ENCODE assay signal across 8 cellular contexts in genomic region chr13:99200433-99201167, GRCh38. TPM values are rescaled to one million over a fixed set of nuclear protein-coding genes. Genes with fewer than 3 reads are reported as not detected.
DNase-seq lines count a peak whose midpoint lies in the region; ATAC-seq and TF ChIP-seq lines count a peak whose summit lies in the region.

UBAC2 (plus strand) TSS chr13:99200854; CDS start chr13:99200909, 55 bp downstream.

- CTCF ChIA-PET in AG04449 (lab: Yijun Ruan, JAX) (interaction anchor here (0.7 to 5.6 kb wide), 19 partner anchors 10 to 236 kb away, joined by 3 to 85 read pairs (median 4); partner anchors contain the start of gene GPR18), mammary epithelial cell (lab: Charles Lee; ENCODE audit: low non-redundant PET) (interaction anchor here (0.6 kb wide), 2 partner anchors 65 to 66 kb away, joined by 3 to 6 read pairs; no protein-coding TSS in a partner anchor)

- H3K27me3 ChIP-seq in WERI-Rb-1 (ENCODE audit: insufficient read depth, low read depth, severe bottlenecking), result no peaks in the 10 kb centered on the region
- H3K27me3 ChIP-seq in mammary epithelial cell (ENCODE audit: insufficient read depth, low read length), result no peaks in the 10 kb centered on the region

- in situ Hi-C loops in mammary epithelial cell (cut with MboI; ENCODE audit: low sequenced_read_pairs in 2 of 2), result no loop called here

- H3K36me3 ChIP-seq in WERI-Rb-1 (peaks cover 29% of the 10 kb centered on the region), mammary epithelial cell (ENCODE audit: insufficient read depth, low read length) (no peaks in the 10 kb centered on the region)

- H3K4me1 ChIP-seq in mammary epithelial cell (ENCODE audit: insufficient read depth, low read length), result peaks cover 23% of the 10 kb centered on the region

- ATAC-seq in GM18870 (IDR thresholded peaks at IDR 0.05; ENCODE audit: unreplicated experiment) (peak; percentile 49), HG03135 (IDR thresholded peaks at IDR 0.05; ENCODE audit: unreplicated experiment) (peak; percentile 66)

- dilution Hi-C loops in mammary epithelial cell (cut with HindIII; ENCODE audit: low sequenced_read_pairs), result no loop called here

- H3K4me2 ChIP-seq in mammary epithelial cell (ENCODE audit: insufficient read depth, low read depth, low read length), result peak within 1 kb of the TSS; percentile 73

- no peak for TF ChIP-seq CTCF in AG04449 (IDR thresholded peaks at IDR 0.05; ENCODE audit: insufficient read depth, low read length, missing control alignments)
- no peak for TF ChIP-seq CTCF in WERI-Rb-1 (IDR thresholded peaks at IDR 0.05; ENCODE audit: low read depth, low read length)
- no peak for TF ChIP-seq CTCF in mammary epithelial cell (conservative IDR thresholded peaks at IDR 0.05 in 1 of 2, IDR thresholded peaks at IDR 0.05 in 1 of 2; ENCODE audit: extremely low read depth in 1 of 2, insufficient read depth in 1 of 2, low read depth in 1 of 2, low read length in 2 of 2)

- BruUV-seq in mammary epithelial cell (replicated peaks; lab: Mats Ljungman, UMichigan), result no TSS peak

- H3K4me3 ChIP-seq in AG04449 (ENCODE audit: low read depth, low read length) (peak within 1 kb of the TSS; percentile 98), WERI-Rb-1 (ENCODE audit: low read depth, low read length) (peak within 1 kb of the TSS; percentile 86), mammary epithelial cell (replicated peaks in 1 of 3; ENCODE audit: insufficient read depth in 1 of 3, low read depth in 2 of 3, low read length in 3 of 3) (peak within 1 kb of the TSS; percentile 83 to 98 (median 84))

- DNase-seq in AG04449 (ENCODE audit: low read depth, low spot score) (peak; percentile 45), NCI-H2196 treated with DMSO at 0.1 percent for 48 hours (lab: John Stamatoyannopoulos, UW; ENCODE audit: unreplicated experiment) (peak; percentile 75), WERI-Rb-1 (peak; percentile 98), mammary epithelial cell (peak; percentile 94), iPS-NIHi7 (ENCODE audit: extremely low spot score) (peak; percentile 99), smooth muscle cell of the brain vasculature (ENCODE audit: low read depth, low spot score) (peak; percentile 85)

- 1% methylated on average over 26 of the region's 76 CpGs for WGBS in mammary epithelial cell (ENCODE audit: low coverage, missing lambda C conversion rate)

- H3K9me3 ChIP-seq in WERI-Rb-1 (ENCODE audit: severe bottlenecking) (no peaks in the 10 kb centered on the region), mammary epithelial cell (replicated peaks; ENCODE audit: insufficient read depth, low read length) (no peaks in the 10 kb centered on the region)

- no peaks in the 10 kb centered on the region for H4K20me1 ChIP-seq in mammary epithelial cell (ENCODE audit: insufficient read depth, low read length)

- intact Hi-C loops in mammary epithelial cell (cut with micrococcal nuclease), result loop anchor here (1.0 to 2.0 kb wide), 3 partner anchors 28 to 114 kb away; no protein-coding TSS in a partner anchor

- peaks cover 58% of the 10 kb centered on the region for H3K79me2 ChIP-seq in mammary epithelial cell (ENCODE audit: insufficient read depth, low read length)

- H3K9ac ChIP-seq in mammary epithelial cell (ENCODE audit: insufficient read depth, low read length), result peak within 1 kb of the TSS; percentile 92

- peak within 1 kb of the TSS; percentile 91 for H3K27ac ChIP-seq in WERI-Rb-1
- H3K27ac ChIP-seq in mammary epithelial cell (ENCODE audit: insufficient read depth, low read depth, low read length), result peak within 1 kb of the TSS; percentile 79

- H2AFZ ChIP-seq in mammary epithelial cell (ENCODE audit: low read depth, low read length), result peak within 1 kb of the TSS; percentile 90

- POLR2A ChIA-PET in AG04449 (lab: Yijun Ruan, JAX), result interaction anchor here (0.7 to 1.5 kb wide), 9 partner anchors 14 to 119 kb away, joined by 3 to 9 read pairs (median 4); no protein-coding TSS in a partner anchor

RNA-seq across cellular contexts. Expression of gene UBAC2, which starts in this region (rescaled TPM):
- total RNA-seq in mammary epithelial cell, result 10 to 100 TPM; 48.2 to 57.7 TPM
- polyA plus RNA-seq in mammary epithelial cell, result 58.2 TPM
- 47.9 TPM for polyA minus RNA-seq in mammary epithelial cell

Comparison
In these comparisons a context has a peak if more than half of its experiments do, and no peak if none do; other contexts are left out.
1. Peak in every context shown above with its lines: DNase-seq, ATAC-seq, H3K4me3 ChIP-seq and H3K27ac ChIP-seq.
2. DNase-seq: peak in every context shown above with its lines; median percentile 99 in iPS-NIHi7; 98 in WERI-Rb-1; 94 in mammary epithelial cell; 85 in smooth muscle cell of the brain vasculature; 75 in NCI-H2196 treated with DMSO at 0.1 percent for 48 hours; 45 in AG04449.